7 cellular contexts compared by ENCODE assay signal in the genomic region with DNA sequence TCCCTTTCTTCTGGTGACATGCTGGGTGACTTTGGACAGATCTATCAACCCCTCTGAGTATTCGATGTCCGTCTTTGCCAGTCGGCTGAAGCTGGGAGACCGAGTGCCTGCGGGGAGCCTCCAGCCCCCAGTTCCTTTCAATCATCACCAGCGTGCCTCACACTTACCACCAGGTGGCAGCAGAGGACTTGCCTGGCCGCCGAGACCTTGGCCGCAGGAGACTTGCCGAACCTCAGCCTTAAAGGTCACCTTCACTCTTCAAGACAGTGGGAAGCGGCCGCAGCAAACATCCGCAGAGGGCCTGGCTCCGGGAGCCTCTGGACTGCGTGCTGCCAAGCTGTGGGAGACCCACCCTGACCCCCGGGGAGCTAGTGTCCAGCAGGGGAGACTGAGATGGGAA.
DNase-seq lines count a peak whose midpoint lies in the region; ATAC-seq lines count a peak whose summit lies in the region.
"Not testable (repeated sequence)": the region's sequence is repeated elsewhere in the genome, so short reads cannot be mapped to it uniquely, and the experiment has no call there.

No MANE protein-coding gene starts in this region.

- H3K4me3 ChIP-seq in right cardiac atrium (ENCODE audit: low read length): not testable (repeated sequence)

- not testable (repeated sequence) for H3K27me3 ChIP-seq in right cardiac atrium (ENCODE audit: control insufficient read depth, insufficient read depth)

- DNase-seq in T-cell; activated naive CD8-positive, alpha-beta T cell treated with anti-CD3 and anti-CD28 coated beads, Interleukin-2, amount 50 U/mL, for 24 hours; right cardiac atrium; natural killer cell treated with Interleukin-12 subunit alpha and Interleukin-12 subunit beta and Interleukin-15 and Interleukin-18, amount 100 ng/mL, for 72 hours (ENCODE audit: low spot score): not testable (repeated sequence)

- ATAC-seq in GM18511 (IDR thresholded peaks at IDR 0.05; ENCODE audit: unreplicated experiment): peak; percentile 60
- peak; percentile 53 for ATAC-seq in GM21576 (IDR thresholded peaks at IDR 0.05; ENCODE audit: unreplicated experiment)
- peak; percentile 57 for ATAC-seq in HG03135 (IDR thresholded peaks at IDR 0.05; ENCODE audit: unreplicated experiment)
- ATAC-seq in T-cell (replicated peaks in 1 of 4): peak; percentile 59 to 71 (median 67)
- peak; percentile 56 for ATAC-seq in activated naive CD8-positive, alpha-beta T cell treated with anti-CD3 and anti-CD28 coated beads, Interleukin-2, amount 50 U/mL, for 24 hours
- peak; percentile 70 to 73 for ATAC-seq in right cardiac atrium
- peak; percentile 79 to 85 for ATAC-seq in natural killer cell treated with Interleukin-12 subunit alpha and Interleukin-12 subunit beta and Interleukin-15 and Interleukin-18, amount 100 ng/mL, for 72 hours

- not testable (repeated sequence) for H3K9me3 ChIP-seq in right cardiac atrium (ENCODE audit: control insufficient read depth, low read length)

- H3K27me3 Mint-ChIP-seq in T-cell; activated naive CD8-positive, alpha-beta T cell treated with anti-CD3 and anti-CD28 coated beads, Interleukin-2, amount 50 U/mL, for 24 hours; natural killer cell treated with Interleukin-12 subunit alpha and Interleukin-12 subunit beta and Interleukin-15 and Interleukin-18, amount 100 ng/mL, for 72 hours: not testable (repeated sequence)

- H3K4me1 ChIP-seq in right cardiac atrium (ENCODE audit: control insufficient read depth, insufficient read depth, low read length): not testable (repeated sequence)

- not testable (repeated sequence) for H3K9me3 Mint-ChIP-seq in T-cell; activated naive CD8-positive, alpha-beta T cell treated with anti-CD3 and anti-CD28 coated beads, Interleukin-2, amount 50 U/mL, for 24 hours; natural killer cell treated with Interleukin-12 subunit alpha and Interleukin-12 subunit beta and Interleukin-15 and Interleukin-18, amount 100 ng/mL, for 72 hours

- no CpG with 5 or more reads among the region's 16 CpGs for WGBS in right cardiac atrium

- H3K27ac ChIP-seq in right cardiac atrium (ENCODE audit: low read length): not testable (repeated sequence)

- H3K4me1 Mint-ChIP-seq in T-cell; activated naive CD8-positive, alpha-beta T cell treated with anti-CD3 and anti-CD28 coated beads, Interleukin-2, amount 50 U/mL, for 24 hours; natural killer cell treated with Interleukin-12 subunit alpha and Interleukin-12 subunit beta and Interleukin-15 and Interleukin-18, amount 100 ng/mL, for 72 hours (ENCODE audit: low read depth in 2 of 2): not testable (repeated sequence)

- H3K36me3 Mint-ChIP-seq in T-cell; activated naive CD8-positive, alpha-beta T cell treated with anti-CD3 and anti-CD28 coated beads, Interleukin-2, amount 50 U/mL, for 24 hours (ENCODE audit: low read depth); natural killer cell treated with Interleukin-12 subunit alpha and Interleukin-12 subunit beta and Interleukin-15 and Interleukin-18, amount 100 ng/mL, for 72 hours: not testable (repeated sequence)

- intact Hi-C loops in right cardiac atrium (cut with DNase I): not testable (repeated sequence)

- POLR2A ChIA-PET in T-cell (lab: Charles Lee): not testable (repeated sequence)

- H3K27ac Mint-ChIP-seq in T-cell; activated naive CD8-positive, alpha-beta T cell treated with anti-CD3 and anti-CD28 coated beads, Interleukin-2, amount 50 U/mL, for 24 hours; natural killer cell treated with Interleukin-12 subunit alpha and Interleukin-12 subunit beta and Interleukin-15 and Interleukin-18, amount 100 ng/mL, for 72 hours: not testable (repeated sequence)

- not testable (repeated sequence) for H3K4me3 Mint-ChIP-seq in T-cell; activated naive CD8-positive, alpha-beta T cell treated with anti-CD3 and anti-CD28 coated beads, Interleukin-2, amount 50 U/mL, for 24 hours; natural killer cell treated with Interleukin-12 subunit alpha and Interleukin-12 subunit beta and Interleukin-15 and Interleukin-18, amount 100 ng/mL, for 72 hours

- CTCF ChIA-PET in T-cell (lab: Charles Lee): not testable (repeated sequence)
